In genomic region chr9:38016375-38017120, GRCh38 we compare ENCODE assay signal across 8 cellular contexts. TPM values are rescaled to one million over a fixed set of nuclear protein-coding genes. Genes with fewer than 3 reads are reported as not detected.
DNase-seq lines count a peak whose midpoint lies in the region; ATAC-seq and TF ChIP-seq lines count a peak whose summit lies in the region.

No MANE protein-coding gene starts in this region.

- H4K20me1 ChIP-seq in Karpas-422 (ENCODE audit: insufficient read depth, low read depth, low read length) = no peaks in the 10 kb centered on the region

- H3K9me3 ChIP-seq in Karpas-422 (ENCODE audit: low read length) = no peaks in the 10 kb centered on the region
- no peaks in the 10 kb centered on the region for H3K9me3 ChIP-seq in right lobe of liver
- no peaks in the 10 kb centered on the region for H3K9me3 ChIP-seq in thyroid gland

- TF ChIP-seq POLR2A in right lobe of liver (IDR thresholded peaks at IDR 0.05) = peak; percentile 55
- no peak for TF ChIP-seq POLR2A in thyroid gland (IDR thresholded peaks at IDR 0.05)

- H3K4me1 ChIP-seq in Karpas-422 (ENCODE audit: low read length) (peaks cover 97% of the 10 kb centered on the region), right lobe of liver (peaks cover 0 to 47% (median 23%) of the 10 kb centered on the region in 4 donors), thyroid gland (peaks cover 44 to 54% of the 10 kb centered on the region in 2 donors)

- DNase-seq in Karpas-422 (no peak), dorsolateral prefrontal cortex (no peak), right lobe of liver (no peak), thyroid gland (no peak), H7 (no peak), RPMI8226 (no peak)

- peaks cover 43% of the 10 kb centered on the region for H3K79me2 ChIP-seq in Karpas-422 (ENCODE audit: low read length)

- peak overlapping the region; percentile 75 for H3K9ac ChIP-seq in Karpas-422 (ENCODE audit: low read length)

- ATAC-seq in right lobe of liver (peak in 2 of 4 donors; percentile 1 to 56), HG03378 (IDR thresholded peaks at IDR 0.05; ENCODE audit: unreplicated experiment) (no peak)
- ATAC-seq in activated CD4-positive, CD25-positive, alpha-beta regulatory T cell treated with anti-CD3 and anti-CD28 coated beads, Interleukin-2, amount 50 U/mL, for 24 hours = no peak

- 36% methylated on average over 6 of the region's 11 CpGs for WGBS in right lobe of liver (ENCODE audit: insufficient coverage, low coverage, low lambda C conversion rate, missing lambda C conversion rate)
- 70 to 74% methylated on average over 11 of the region's 11 CpGs for WGBS in thyroid gland, 2 donors

- H3K36me3 ChIP-seq in Karpas-422 (ENCODE audit: insufficient read depth, low read length) = no peaks in the 10 kb centered on the region
- H3K36me3 ChIP-seq in right lobe of liver = peaks cover 0 to 27% (median 0%) of the 10 kb centered on the region in 4 donors
- no peaks in the 10 kb centered on the region for H3K36me3 ChIP-seq in thyroid gland
- no peaks in the 10 kb centered on the region for H3K36me3 ChIP-seq in H7 (replicated peaks; ENCODE audit: control insufficient read depth, insufficient read depth, low read length)

- H3K27ac ChIP-seq in Karpas-422 (ENCODE audit: low read length) (peak overlapping the region; percentile 99), dorsolateral prefrontal cortex (peak overlapping the region in 56 of 59 donors; percentile 7 to 93 (median 83)), right lobe of liver (peak overlapping the region in 2 of 3 donors; percentile 65 to 79), thyroid gland (peak overlapping the region; percentile 37 to 57 (median 57))

- no peak for TF ChIP-seq CTCF in dorsolateral prefrontal cortex (IDR thresholded peaks at IDR 0.05 in 54 of 56, conservative IDR thresholded peaks at IDR 0.05 in 2 of 56; ENCODE audit: low read depth in 1 of 56, partially characterized antibody in 56 of 56)
- no peak for TF ChIP-seq CTCF in right lobe of liver (IDR thresholded peaks at IDR 0.05)
- no peak for TF ChIP-seq CTCF in thyroid gland (IDR thresholded peaks at IDR 0.05)

- H3K9me2 ChIP-seq in Karpas-422 (replicated peaks; ENCODE audit: insufficient read depth, low read length) = no peaks in the 10 kb centered on the region

- H3K4me2 ChIP-seq in Karpas-422 (ENCODE audit: low read depth, low read length, poor library complexity, severe bottlenecking) = peak overlapping the region; percentile 89

- H2AFZ ChIP-seq in Karpas-422 (ENCODE audit: low read length) = no peak overlapping the region

- H3K4me3 ChIP-seq in Karpas-422 (ENCODE audit: low read length) = peak overlapping the region; percentile 2; the same call in 1 of the 2 replicates
- H3K4me3 ChIP-seq in dorsolateral prefrontal cortex = peak overlapping the region in 6 of 59 donors; percentile 2 to 36 (median 6)
- no peak overlapping the region for H3K4me3 ChIP-seq in right lobe of liver
- no peak overlapping the region for H3K4me3 ChIP-seq in thyroid gland (replicated peaks in 1 of 3)
- no peak overlapping the region for H3K4me3 ChIP-seq in H7 (ENCODE audit: insufficient read depth, low read depth, low read length)

- intact Hi-C loops in dorsolateral prefrontal cortex (cut with DNase I) = loop anchor here (2.0 to 5.0 kb wide), 5 partner anchors 18 to 104 kb away; partner anchors contain the start of gene SHB (in 1 of the 2)
- intact Hi-C loops in right lobe of liver (cut with DNase I) = loop anchor here (10.0 kb wide), 3 partner anchors 48 to 92 kb away; partner anchors contain the start of gene SHB (in 2 of the 2)
- intact Hi-C loops in thyroid gland (cut with DNase I) = loop anchor here (5.0 to 10.0 kb wide), 2 partner anchors 71 to 72 kb away; no protein-coding TSS in a partner anchor

- H3K27me3 ChIP-seq in Karpas-422 (ENCODE audit: low read length) (no peaks in the 10 kb centered on the region), dorsolateral prefrontal cortex (no peaks in the 10 kb centered on the region), right lobe of liver (no peaks in the 10 kb centered on the region), thyroid gland (no peaks in the 10 kb centered on the region), H7 (ENCODE audit: control insufficient read depth, insufficient read depth, low read length) (no peaks in the 10 kb centered on the region)

RNA-seq across cellular contexts. Expression of gene SHB, which starts 52.5 kb away (rescaled TPM):
- 27.1 and 42.8 TPM in 2 replicates for total RNA-seq in Karpas-422 (2014; rRNA removed; shearing (Covaris generic); ENCODE audit: low replicate concordance)
- total RNA-seq in dorsolateral prefrontal cortex = 10 to 100 TPM in 104 of 120 experiments, 1 to 10 TPM in 16; 6.0 to 49.5 (median 17.2) TPM
- total RNA-seq in right lobe of liver = 10 to 100 TPM; 12.0 to 43.1 (median 21.9) TPM
- 10 to 100 TPM; 18.4 to 27.5 (median 22.0) TPM for total RNA-seq in thyroid gland
- 11.6 and 18.0 TPM in 2 replicates for total RNA-seq in H7 (2014; rRNA removed; shearing (Covaris generic))
